26 cellular contexts compared by ENCODE assay signal in the genomic region with DNA sequence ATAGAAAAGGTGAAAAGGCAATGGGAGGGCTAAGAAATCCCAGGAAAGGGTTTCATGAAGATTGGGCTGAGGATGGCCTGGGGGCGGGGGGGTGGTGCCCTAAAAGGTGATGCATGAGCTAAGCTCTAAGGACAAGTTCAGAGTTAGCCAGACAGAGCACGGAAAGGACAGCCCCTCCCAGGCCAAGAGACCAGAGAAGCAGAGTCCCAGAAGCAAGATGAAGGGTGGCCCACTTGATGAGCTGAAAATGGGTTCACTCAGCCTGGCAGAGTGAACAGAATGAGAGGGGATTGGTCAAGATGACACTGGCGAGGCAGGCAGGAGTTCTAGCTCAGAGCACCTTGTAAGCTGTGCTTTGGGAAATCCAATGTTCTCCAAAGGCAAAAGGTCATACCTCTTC.
DNase-seq lines count a peak whose midpoint lies in the region; ATAC-seq, FAIRE-seq and TF ChIP-seq lines count a peak whose summit lies in the region.
"Had no signal": no experiment of that assay in that cellular context is flagged by ENCODE, and none has a peak within 500 bp of the region (broad histone marks: within the 10 kb centered on the region; RNA-seq: fewer than 3 reads in every experiment).

No MANE protein-coding gene starts in this region.

- H3K9ac ChIP-seq in kidney (ENCODE audit: low read length in 2 of 2) = no peak overlapping the region
- H3K9ac ChIP-seq: BLaER1 had no signal

- no peak for FAIRE-seq in kidney (lab: Jason Lieb, UNC)
- FAIRE-seq: A549, GM12891, GM19239 had no signal

- DNase-seq in activated CD8-positive, alpha-beta memory T cell treated with anti-CD3 and anti-CD28 coated beads, Interleukin-2, amount 50 U/mL, for 48 hours = peak; percentile 29
- no peak for DNase-seq in activated CD8-positive, alpha-beta memory T cell treated with anti-CD3 and anti-CD28 coated beads, Interleukin-2, amount 50 U/mL, for 4 hours
- DNase-seq in kidney = peak; percentile 12
- peak; percentile 73 for DNase-seq in mesenteric fat pad (ENCODE audit: low spot score)
- peak; percentile 36 for DNase-seq in posterior vena cava (ENCODE audit: low spot score)
- DNase-seq in stimulated activated CD4-positive, alpha-beta T cell treated with anti-CD3 and anti-CD28 coated beads, Interleukin-15, amount 100 ng/mL, for 24 hours = no peak
- no peak for DNase-seq in AG08396 (ENCODE audit: low spot score)
- DNase-seq: BE2C; C1 segment of cervical spinal cord; CD4-positive, alpha-beta memory T cell; CD4-positive, CD25-positive, alpha-beta regulatory T cell; CD8-positive, alpha-beta memory T cell; COR-L47; DMS 273 treated with DMSO at 0.1 percent for 48 hours; DMS153; DMS53; DMS79; DND-41; EL; GF-D8 had no signal

- ATAC-seq in HG03039 (IDR thresholded peaks at IDR 0.05; ENCODE audit: unreplicated experiment) = no peak
- ATAC-seq: A549 had no signal

- no peak overlapping the region for H3K4me3 ChIP-seq in kidney (ENCODE audit: low read length in 2 of 2)
- H3K4me3 ChIP-seq: A549, BLaER1 had no signal

- no peaks in the 10 kb centered on the region for H3K4me1 ChIP-seq in kidney (ENCODE audit: control insufficient read depth in 1 of 2, insufficient read depth in 1 of 2, low read depth in 1 of 2, low read length in 2 of 2)
- H3K4me1 ChIP-seq: A549, BE2C had no signal

- no peak overlapping the region for H3K27ac ChIP-seq in kidney (ENCODE audit: low read depth in 2 of 2, low read length in 2 of 2)
- H3K27ac ChIP-seq: 22Rv1, A549, BLaER1 had no signal

- H3K9me3 ChIP-seq in kidney (ENCODE audit: control insufficient read depth in 1 of 2, low read length in 2 of 2) = no peaks in the 10 kb centered on the region
- H3K9me3 ChIP-seq: A549, BE2C, BLaER1 had no signal

- H3K36me3 ChIP-seq in kidney (ENCODE audit: control insufficient read depth in 1 of 2, insufficient read depth in 2 of 2, low read length in 2 of 2) = no peaks in the 10 kb centered on the region
- H3K36me3 ChIP-seq: BE2C, BLaER1 had no signal

- no peak for TF ChIP-seq CTCF in kidney (IDR thresholded peaks at IDR 0.05; ENCODE audit: borderline replicate concordance, extremely low read depth, insufficient read depth)

- intact Hi-C loops in kidney (cut with DNase I) (loop anchor here (5.0 kb wide), 1 partner anchor 391 kb away; no protein-coding TSS in a partner anchor), posterior vena cava (cut with DNase I) (loop anchor here in 1 of 2 donors (10.0 kb wide), 1 partner anchor 808 kb away; no protein-coding TSS in a partner anchor)

Comparison
In these comparisons a context has a peak if more than half of its experiments do, and no peak if none do; other contexts are left out.
1. DNase-seq: peak in activated CD8-positive, alpha-beta memory T cell treated with anti-CD3 and anti-CD28 coated beads, Interleukin-2, amount 50 U/mL, for 48 hours (single experiment), kidney (single experiment), mesenteric fat pad (single experiment) and posterior vena cava (single experiment); none in activated CD8-positive, alpha-beta memory T cell treated with anti-CD3 and anti-CD28 coated beads, Interleukin-2, amount 50 U/mL, for 4 hours (single experiment), stimulated activated CD4-positive, alpha-beta T cell treated with anti-CD3 and anti-CD28 coated beads, Interleukin-15, amount 100 ng/mL, for 24 hours (single experiment) and AG08396 (single experiment).